1 cellular context compared by ENCODE assay signal in genomic region chr11:65389294-65389980, GRCh38.
TF ChIP-seq lines count a peak whose summit lies in the region.

No MANE protein-coding gene starts in this region.

TF ChIP-seq in H1, 55 proteins besides CTCF, POLR2A, EP300 and RAD21:
- no peak for TF ChIP-seq HDAC2 (IDR thresholded peaks at IDR 0.05; ENCODE audit: borderline replicate concordance in 1 of 2, low read depth in 2 of 2, low read length in 2 of 2)
- no peak for TF ChIP-seq SP2 (IDR thresholded peaks at IDR 0.05; ENCODE audit: low read length)
- no peak for TF ChIP-seq RBBP5 (IDR thresholded peaks at IDR 0.05; ENCODE audit: borderline replicate concordance, low read depth, low read length)
- TF ChIP-seq TBP (IDR thresholded peaks at IDR 0.05; ENCODE audit: low read depth, low read length): no peak
- TF ChIP-seq GTF2F1 (IDR thresholded peaks at IDR 0.05; ENCODE audit: borderline replicate concordance, low read depth, low read length): no peak
- TF ChIP-seq KDM4A (IDR thresholded peaks at IDR 0.05; ENCODE audit: low read depth, low read length, severe bottlenecking): no peak
- no peak for TF ChIP-seq CTBP2 (IDR thresholded peaks at IDR 0.05; ENCODE audit: borderline replicate concordance, insufficient read depth, insufficient read length, low read length)
- no peak for TF ChIP-seq SIX5 (IDR thresholded peaks at IDR 0.05; ENCODE audit: low read depth, low read length)
- TF ChIP-seq BCL11A (IDR thresholded peaks at IDR 0.05; ENCODE audit: low read depth in 2 of 2, low read length in 2 of 2): no peak
- TF ChIP-seq CHD2 (IDR thresholded peaks at IDR 0.05; ENCODE audit: low read length): no peak
- TF ChIP-seq, protein P1, sequence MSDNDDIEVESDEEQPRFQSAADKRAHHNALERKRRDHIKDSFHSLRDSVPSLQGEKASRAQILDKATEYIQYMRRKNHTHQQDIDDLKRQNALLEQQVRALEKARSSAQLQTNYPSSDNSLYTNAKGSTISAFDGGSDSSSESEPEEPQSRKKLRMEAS (IDR thresholded peaks at IDR 0.05): no peak
- TF ChIP-seq PHF8 (conservative IDR thresholded peaks at IDR 0.05; ENCODE audit: low read depth, low read length): no peak
- no peak for TF ChIP-seq BRCA1 (IDR thresholded peaks at IDR 0.05; ENCODE audit: low read depth, low read length)
- no peak for TF ChIP-seq CHD1 (IDR thresholded peaks at IDR 0.05; ENCODE audit: low read depth, low read length)
- TF ChIP-seq KDM5A (IDR thresholded peaks at IDR 0.05; ENCODE audit: low read length): no peak
